17 cellular contexts compared by ENCODE assay signal in genomic region chr16:80125677-80126076, GRCh38.
"Had no signal": no experiment of that assay in that cellular context is flagged by ENCODE, and none has a peak within 500 bp of the region (broad histone marks: within the 10 kb centered on the region; RNA-seq: fewer than 3 reads in every experiment).

No MANE protein-coding gene starts in this region.

- H3K9me3 ChIP-seq: esophagus muscularis mucosa, spleen, transverse colon had no signal

- H3K27ac ChIP-seq: dorsolateral prefrontal cortex, esophagus muscularis mucosa, spleen, transverse colon had no signal

- H3K4me3 ChIP-seq: dorsolateral prefrontal cortex, esophagus muscularis mucosa, lung, spleen, transverse colon had no signal

- H3K36me3 ChIP-seq: esophagus muscularis mucosa, spleen, transverse colon had no signal

- DNase-seq: activated CD4-positive, alpha-beta T cell treated with anti-CD3 and anti-CD28 coated beads, Interleukin-2, amount 50 U/mL, for 1 hour; activated CD4-positive, CD25-positive, alpha-beta regulatory T cell; activated T-cell treated with anti-CD3 and anti-CD28 coated beads for 4 hours; amygdala; dorsolateral prefrontal cortex; foreskin melanocyte; natural killer cell; nucleus accumbens; SIG-M5; spleen; stimulated activated CD4-positive, alpha-beta T cell treated with anti-CD3 and anti-CD28 coated beads, Interleukin-1b, Interleukin-23, amount 100 ng/mL, for 48 hours; T-helper 17 cell; transverse colon had no signal

- ATAC-seq: activated naive CD4-positive, alpha-beta T cell treated with anti-CD3 and anti-CD28 coated beads, Interleukin-2, amount 50 U/mL, for 72 hours; natural killer cell; stimulated activated memory B cell treated with anti-CD40 and anti-IgM and Interleukin-4, amounts not matched to agents 10 μg/mL and 1 μg/mL and 100 μg/mL, for 72 hours; T-helper 17 cell had no signal

- H3K4me1 ChIP-seq: spleen, transverse colon had no signal
